21 cellular contexts compared by ENCODE assay signal in genomic region chr18:413263-413662, GRCh38.
DNase-seq lines count a peak whose midpoint lies in the region; ATAC-seq, FAIRE-seq and TF ChIP-seq lines count a peak whose summit lies in the region.
"Had no signal": no experiment of that assay in that cellular context is flagged by ENCODE, and none has a peak within 500 bp of the region (broad histone marks: within the 10 kb centered on the region; RNA-seq: fewer than 3 reads in every experiment).

No MANE protein-coding gene starts in this region.

- H3K4me1 ChIP-seq in IMR-90 (ENCODE audit: control insufficient read depth, insufficient read depth, low read length), result peaks cover 8% of the 10 kb centered on the region
- H3K4me1 ChIP-seq in adipocyte (ENCODE audit: control insufficient read depth, insufficient read depth, low read length), result peaks cover 35% of the 10 kb centered on the region
- no peaks in the 10 kb centered on the region for H3K4me1 ChIP-seq in uterus

- H3K4me3 ChIP-seq in IMR-90 (ENCODE audit: insufficient read depth, low read depth, low read length) (no peak overlapping the region), adipocyte (ENCODE audit: low read length) (no peak overlapping the region), uterus (no peak overlapping the region)
- H3K4me3 ChIP-seq: GM23338, MG63 had no signal

- no peak overlapping the region for H4K8ac ChIP-seq in IMR-90 (ENCODE audit: low read depth in 2 of 2, low read length in 2 of 2)

- H3K9ac ChIP-seq in IMR-90 (ENCODE audit: low read depth, low read length) (no peak overlapping the region), adipocyte (ENCODE audit: low read length) (no peak overlapping the region)

- no peak overlapping the region for H3K56ac ChIP-seq in IMR-90 (ENCODE audit: extremely low read depth, insufficient read depth, low read length)

- no peak overlapping the region for H3K27ac Mint-ChIP-seq in activated CD4-positive, alpha-beta memory T cell treated with anti-CD3 and anti-CD28 coated beads, Interleukin-2, amount 10 ng/mL, durations not matched to agents 7 days and 5 days
- H3K27ac Mint-ChIP-seq: effector memory CD8-positive, alpha-beta T cell; GM23338; stimulated activated effector memory CD8-positive, alpha-beta T cell treated with anti-CD3 and anti-CD28 coated beads, Interleukin-12 subunit alpha, Interleukin-12 subunit beta, amount 100 ng/mL, for 72 hours; T-cell had no signal

- 0 out of 3 replicates have a peak overlapping the region, but pooled peaks have one; percentile 28 for H2BK15ac ChIP-seq in IMR-90 (ENCODE audit: low read depth, low read length)

- H2BK120ac ChIP-seq in IMR-90 (ENCODE audit: low read depth, low read length), result peak overlapping the region; percentile 37; the same call in 1 of the 2 replicates

- TF ChIP-seq CTCF in D721Med (IDR thresholded peaks at IDR 0.05; ENCODE audit: insufficient read depth, missing control alignments), result no peak
- no peak for TF ChIP-seq CTCF in IMR-90 (conservative IDR thresholded peaks at IDR 0.05; ENCODE audit: low read depth, low read length)
- TF ChIP-seq CTCF in uterus (IDR thresholded peaks at IDR 0.05), result no peak

- H2BK5ac ChIP-seq in IMR-90 (ENCODE audit: low read depth, low read length, poor library complexity, severe bottlenecking), result no peak overlapping the region

- no peak overlapping the region for H3K4me2 ChIP-seq in IMR-90 (ENCODE audit: low read depth, low read length)
- H3K4me2 ChIP-seq: GM23338 had no signal

- BruUV-seq in IMR-90 (replicated peaks; lab: Mats Ljungman, UMichigan), result no TSS peak

- no peak for ATAC-seq in IMR-90 (ENCODE audit: low read depth)
- ATAC-seq in GM21529 (IDR thresholded peaks at IDR 0.05; ENCODE audit: unreplicated experiment), result no peak
- ATAC-seq: effector memory CD8-positive, alpha-beta T cell; GM23338; stimulated activated effector memory CD8-positive, alpha-beta T cell treated with anti-CD3 and anti-CD28 coated beads, Interleukin-12 subunit alpha, Interleukin-12 subunit beta, amount 100 ng/mL, for 72 hours; T-cell had no signal

- in situ Hi-C loops in IMR-90 (cut with MboI; ENCODE audit: low sequenced_read_pairs), result no loop called here

- H3K27ac ChIP-seq in IMR-90 (ENCODE audit: insufficient read depth, low read length), result no peak overlapping the region
- no peak overlapping the region for H3K27ac ChIP-seq in uterus

- no peaks in the 10 kb centered on the region for H3K36me3 Mint-ChIP-seq in activated CD4-positive, alpha-beta memory T cell treated with anti-CD3 and anti-CD28 coated beads, Interleukin-2, amount 10 ng/mL, durations not matched to agents 7 days and 5 days (ENCODE audit: low read depth)
- H3K36me3 Mint-ChIP-seq: stimulated activated effector memory CD8-positive, alpha-beta T cell treated with anti-CD3 and anti-CD28 coated beads, Interleukin-12 subunit alpha, Interleukin-12 subunit beta, amount 100 ng/mL, for 72 hours; T-cell had no signal

- DNase-seq in D721Med (ENCODE audit: insufficient read length, low spot score), result no peak
- peak; percentile 36 for DNase-seq in IMR-90
- DNase-seq in adipocyte (ENCODE audit: low read depth), result peak; percentile 19
- peak; percentile 55 for DNase-seq in iris pigment epithelial cell (ENCODE audit: low read depth)
- no peak for DNase-seq in uterus
- DNase-seq in activated CD4-positive, alpha-beta memory T cell treated with anti-CD3 and anti-CD28 coated beads, Interleukin-2, amount 10 ng/mL, durations not matched to agents 7 days and 5 days, result no peak
- DNase-seq in activated CD4-positive, CD25-positive, alpha-beta regulatory T cell treated with anti-CD3 and anti-CD28 coated beads, Interleukin-2, amount 50 U/mL, for 72 hours, result no peak
- DNase-seq: activated naive CD4-positive, alpha-beta T cell treated with Interleukin-2 at 50 U/mL for 16 hours; activated T-cell treated with anti-CD3 and anti-CD28 coated beads for 4 hours; AML-193; anterior cingulate cortex; effector memory CD8-positive, alpha-beta T cell; EL; MG63; NCI-H187 treated with DMSO at 0.1 percent for 48 hours; NCI-H446; stimulated activated CD4-positive, alpha-beta T cell treated with anti-CD3 and anti-CD28 coated beads, Interleukin-15, amount 100 ng/mL, for 24 hours; T-cell had no signal

- intact Hi-C loops in IMR-90 (cut with micrococcal nuclease), result no loop called here
- intact Hi-C loops in uterus (cut with DNase I; ENCODE audit: low total_unique reads), result no loop called here

- TF ChIP-seq POLR2A in IMR-90 (IDR thresholded peaks at IDR 0.05; ENCODE audit: low read depth, low read length) (no peak), uterus (IDR thresholded peaks at IDR 0.05) (no peak)

- H2AK9ac ChIP-seq in IMR-90 (replicated peaks; ENCODE audit: low read depth, low read length, poor library complexity), result no peak overlapping the region

- no peak overlapping the region for H3K18ac ChIP-seq in IMR-90 (ENCODE audit: low read depth, low read length)

- no peaks in the 10 kb centered on the region for H4K20me1 ChIP-seq in IMR-90 (ENCODE audit: insufficient read depth, low read length)

- H3K23ac ChIP-seq in IMR-90 (ENCODE audit: low read depth, low read length), result no peak overlapping the region

- POLR2A ChIA-PET in IMR-90 (lab: Charles Lee; ENCODE audit: unreplicated experiment), result no interaction called here
- POLR2A ChIA-PET in activated CD4-positive, alpha-beta memory T cell treated with anti-CD3 and anti-CD28 coated beads, Interleukin-2, amount 10 ng/mL, durations not matched to agents 7 days and 5 days (lab: Charles Lee), result no interaction called here

- no peak overlapping the region for H2AFZ ChIP-seq in IMR-90 (replicated peaks; ENCODE audit: low read length, poor library complexity)
- H2AFZ ChIP-seq: GM23338 had no signal

- H4K91ac ChIP-seq in IMR-90 (ENCODE audit: insufficient read depth, low read depth, low read length), result peak overlapping the region; percentile 39; the same call in 1 of the 2 replicates

- H3K79me1 ChIP-seq in IMR-90 (ENCODE audit: low read depth in 1 of 2, low read length in 2 of 2), result 0 out of 4 replicates have a peak, but pooled peaks cover 0 to 3% of the 10 kb centered on the region in 2 experiments

- no peak overlapping the region for H3K4me3 Mint-ChIP-seq in activated CD4-positive, alpha-beta memory T cell treated with anti-CD3 and anti-CD28 coated beads, Interleukin-2, amount 10 ng/mL, durations not matched to agents 7 days and 5 days
- H3K4me3 Mint-ChIP-seq: effector memory CD8-positive, alpha-beta T cell; GM23338; stimulated activated effector memory CD8-positive, alpha-beta T cell treated with anti-CD3 and anti-CD28 coated beads, Interleukin-12 subunit alpha, Interleukin-12 subunit beta, amount 100 ng/mL, for 72 hours; T-cell had no signal

- peak; percentile 88 for FAIRE-seq in D721Med (lab: Jason Lieb, UNC)

- dilution Hi-C loops in IMR-90 (cut with HindIII; ENCODE audit: low sequenced_read_pairs, unreplicated experiment), result no loop called here

- H2AK5ac ChIP-seq in IMR-90 (ENCODE audit: low read depth, low read length), result no peak overlapping the region

- peaks cover 5% of the 10 kb centered on the region for H3K27me3 Mint-ChIP-seq in activated CD4-positive, alpha-beta memory T cell treated with anti-CD3 and anti-CD28 coated beads, Interleukin-2, amount 10 ng/mL, durations not matched to agents 7 days and 5 days

- CTCF ChIA-PET in IMR-90 (lab: Yijun Ruan, JAX), result no interaction called here
- CTCF ChIA-PET in activated CD4-positive, alpha-beta memory T cell treated with anti-CD3 and anti-CD28 coated beads, Interleukin-2, amount 10 ng/mL, durations not matched to agents 7 days and 5 days (lab: Charles Lee), result no interaction called here

- H3K4ac ChIP-seq in IMR-90 (ENCODE audit: low read depth, low read length), result peak overlapping the region; percentile 14; the same call in 1 of the 2 replicates

- TF ChIP-seq RAD21 in IMR-90 (IDR thresholded peaks at IDR 0.05; ENCODE audit: low read length), result no peak

- no peak overlapping the region; the same call in 1 of the 2 replicates for H2BK20ac ChIP-seq in IMR-90 (ENCODE audit: low read depth, low read length)

- no peaks in the 10 kb centered on the region for H3K4me1 Mint-ChIP-seq in activated CD4-positive, alpha-beta memory T cell treated with anti-CD3 and anti-CD28 coated beads, Interleukin-2, amount 10 ng/mL, durations not matched to agents 7 days and 5 days
- H3K4me1 Mint-ChIP-seq: GM23338; stimulated activated effector memory CD8-positive, alpha-beta T cell treated with anti-CD3 and anti-CD28 coated beads, Interleukin-12 subunit alpha, Interleukin-12 subunit beta, amount 100 ng/mL, for 72 hours; T-cell had no signal

- H3K9me1 ChIP-seq in IMR-90 (ENCODE audit: insufficient read depth, low read length), result peaks cover 9% of the 10 kb centered on the region

- no CpG with 5 or more reads among the region's 3 CpGs for WGBS in IMR-90 (ENCODE audit: extremely low coverage in 2 of 2, insufficient read length in 1 of 2), 2 experiments

- H3K9me3 Mint-ChIP-seq in activated CD4-positive, alpha-beta memory T cell treated with anti-CD3 and anti-CD28 coated beads, Interleukin-2, amount 10 ng/mL, durations not matched to agents 7 days and 5 days, result peaks cover 2% of the 10 kb centered on the region
- H3K9me3 Mint-ChIP-seq: effector memory CD8-positive, alpha-beta T cell; GM23338; stimulated activated effector memory CD8-positive, alpha-beta T cell treated with anti-CD3 and anti-CD28 coated beads, Interleukin-12 subunit alpha, Interleukin-12 subunit beta, amount 100 ng/mL, for 72 hours had no signal

- no peaks in the 10 kb centered on the region for H3K9me3 ChIP-seq in IMR-90 (ENCODE audit: control insufficient read depth, insufficient read depth, low read length)
- no peaks in the 10 kb centered on the region for H3K9me3 ChIP-seq in adipocyte (ENCODE audit: control insufficient read depth, low read length)
- no peaks in the 10 kb centered on the region for H3K9me3 ChIP-seq in uterus

- no peaks in the 10 kb centered on the region for H3K27me3 ChIP-seq in IMR-90 (ENCODE audit: control insufficient read depth, insufficient read depth, low read length)
- H3K27me3 ChIP-seq in adipocyte (replicated peaks; ENCODE audit: control insufficient read depth, insufficient read depth, low read length), result no peaks in the 10 kb centered on the region
- no peaks in the 10 kb centered on the region for H3K27me3 ChIP-seq in uterus
- H3K27me3 ChIP-seq: MG63 had no signal

- no peak overlapping the region; the same call in 1 of the 2 replicates for H3K14ac ChIP-seq in IMR-90 (replicated peaks; ENCODE audit: low read depth, low read length)

- H4K5ac ChIP-seq in IMR-90 (ENCODE audit: low read depth, low read length), result no peak overlapping the region

- no peaks in the 10 kb centered on the region for H3K36me3 ChIP-seq in IMR-90 (ENCODE audit: control insufficient read depth, insufficient read depth, low read length)
- H3K36me3 ChIP-seq in adipocyte (ENCODE audit: control insufficient read depth, insufficient read depth, low read length, severe bottlenecking), result no peaks in the 10 kb centered on the region
- H3K36me3 ChIP-seq in uterus, result no peaks in the 10 kb centered on the region

TF ChIP-seq in IMR-90, 13 proteins besides CTCF, POLR2A, EP300 and RAD21:
- TF ChIP-seq NFE2L2 (IDR thresholded peaks at IDR 0.05; ENCODE audit: low read depth, low read length), result peak; percentile 94
- TF ChIP-seq MAFK (IDR thresholded peaks at IDR 0.05; ENCODE audit: low read depth, low read length), result peak; percentile 69
- no peak for TF ChIP-seq RCOR1 (IDR thresholded peaks at IDR 0.05; ENCODE audit: insufficient replicate concordance, low read length)

Comparison
In these comparisons a context has a peak if more than half of its experiments do, and no peak if none do; other contexts are left out.
1. DNase-seq: peak in IMR-90 (single experiment), adipocyte (single experiment) and iris pigment epithelial cell (single experiment); none in D721Med (single experiment), uterus (0 of 2), activated CD4-positive, alpha-beta memory T cell treated with anti-CD3 and anti-CD28 coated beads, Interleukin-2, amount 10 ng/mL, durations not matched to agents 7 days and 5 days (single experiment) and activated CD4-positive, CD25-positive, alpha-beta regulatory T cell treated with anti-CD3 and anti-CD28 coated beads, Interleukin-2, amount 50 U/mL, for 72 hours (single experiment).